Comparison of ENCODE assay signal across 11 cellular contexts in the genomic region with DNA sequence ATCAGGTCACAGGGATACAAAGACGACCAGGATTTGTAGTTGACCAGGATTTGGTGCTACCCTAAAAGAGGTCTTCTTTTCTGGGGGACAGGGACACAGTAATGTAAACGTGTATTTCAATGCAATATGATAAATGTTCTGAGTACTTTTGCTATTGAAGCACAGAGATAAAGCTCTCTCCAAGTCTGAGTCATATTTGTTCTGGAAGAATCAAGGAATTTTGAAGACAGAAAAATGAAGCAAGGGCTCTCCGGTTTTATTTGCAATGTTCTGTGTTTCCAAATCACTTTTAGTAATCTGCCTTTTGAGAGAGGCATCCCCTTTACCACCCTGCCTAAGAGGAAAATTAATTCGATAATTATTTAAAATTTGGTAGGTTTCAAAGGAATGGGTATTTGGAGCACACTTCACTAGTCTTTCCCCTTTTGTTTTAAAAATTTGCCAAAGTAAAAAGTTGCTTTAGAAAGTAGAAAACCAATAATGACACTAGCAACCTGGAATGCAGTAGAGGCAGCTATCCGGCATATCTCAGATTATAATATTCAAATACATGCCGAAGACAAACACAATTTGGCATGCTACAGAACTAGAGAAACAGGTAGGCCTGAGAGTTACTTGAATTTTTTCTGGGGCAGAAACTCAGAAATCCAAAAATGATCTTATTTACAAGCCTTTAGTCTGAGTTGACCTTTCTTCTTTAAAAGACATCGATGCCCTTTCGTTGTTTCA.
DNase-seq lines count a peak whose midpoint lies in the region; ATAC-seq and TF ChIP-seq lines count a peak whose summit lies in the region.
"Had no signal": no experiment of that assay in that cellular context is flagged by ENCODE, and none has a peak within 500 bp of the region (broad histone marks: within the 10 kb centered on the region; RNA-seq: fewer than 3 reads in every experiment).

No MANE protein-coding gene starts in this region.

- no peak overlapping the region for H3K4me3 Mint-ChIP-seq in naive thymus-derived CD4-positive, alpha-beta T cell
- no peak overlapping the region for H3K4me3 Mint-ChIP-seq in natural killer cell treated with Interleukin-12 subunit alpha and Interleukin-12 subunit beta and Interleukin-15 and Interleukin-18, amount 100 ng/mL, for 72 hours
- no peak overlapping the region for H3K4me3 Mint-ChIP-seq in immature natural killer cell
- H3K4me3 Mint-ChIP-seq: activated CD4-positive, alpha-beta memory T cell treated with anti-CD3 and anti-CD28 coated beads, Interleukin-2, amount 10 ng/mL, durations not matched to agents 7 days and 5 days had no signal

- H3K4me3 ChIP-seq in SK-N-MC (0 out of 2 replicates have a peak overlapping the region, but pooled peaks have one; percentile 22), fibroblast of lung (replicated peaks in 1 of 4; ENCODE audit: control extremely low read depth in 1 of 4, insufficient read depth in 1 of 4, low read depth in 3 of 4, low read length in 4 of 4) (no peak overlapping the region)
- no peak overlapping the region for H3K4me3 ChIP-seq in naive thymus-derived CD4-positive, alpha-beta T cell (ENCODE audit: low read length)
- H3K4me3 ChIP-seq: MG63, SJSA1 had no signal

- H3K4me1 ChIP-seq in fibroblast of lung (ENCODE audit: control insufficient read depth, extremely low read depth, insufficient read depth, low read length): peaks cover 10% of the 10 kb centered on the region
- no peaks in the 10 kb centered on the region for H3K4me1 ChIP-seq in naive thymus-derived CD4-positive, alpha-beta T cell (ENCODE audit: control insufficient read depth in 2 of 2, insufficient read depth in 2 of 2, low read length in 2 of 2)

- no peaks in the 10 kb centered on the region for H3K9me3 Mint-ChIP-seq in naive thymus-derived CD4-positive, alpha-beta T cell
- H3K9me3 Mint-ChIP-seq in natural killer cell treated with Interleukin-12 subunit alpha and Interleukin-12 subunit beta and Interleukin-15 and Interleukin-18, amount 100 ng/mL, for 72 hours: no peaks in the 10 kb centered on the region
- H3K9me3 Mint-ChIP-seq in immature natural killer cell: no peaks in the 10 kb centered on the region
- H3K9me3 Mint-ChIP-seq: activated CD4-positive, alpha-beta memory T cell treated with anti-CD3 and anti-CD28 coated beads, Interleukin-2, amount 10 ng/mL, durations not matched to agents 7 days and 5 days had no signal

- POLR2A ChIA-PET in naive thymus-derived CD4-positive, alpha-beta T cell (lab: Charles Lee): no interaction called here

- H3K4me1 Mint-ChIP-seq in naive thymus-derived CD4-positive, alpha-beta T cell: peaks cover 0 to 6% (median 0%) of the 10 kb centered on the region in 7 donors
- H3K4me1 Mint-ChIP-seq in natural killer cell treated with Interleukin-12 subunit alpha and Interleukin-12 subunit beta and Interleukin-15 and Interleukin-18, amount 100 ng/mL, for 72 hours (ENCODE audit: low read depth in 2 of 2): peaks cover 7 to 17% of the 10 kb centered on the region in 2 donors
- H3K4me1 Mint-ChIP-seq in immature natural killer cell: no peaks in the 10 kb centered on the region

- no peaks in the 10 kb centered on the region for H4K20me1 ChIP-seq in fibroblast of lung (ENCODE audit: control insufficient read depth, extremely low read depth, insufficient read depth, low read length)

- TF ChIP-seq CTCF in fibroblast of lung (conservative IDR thresholded peaks at IDR 0.05 in 1 of 2, IDR thresholded peaks at IDR 0.05 in 1 of 2; ENCODE audit: low read depth in 1 of 2, low read length in 2 of 2): no peak

- H3K9ac ChIP-seq in SK-N-MC (ENCODE audit: insufficient read length): peak overlapping the region; percentile 6
- no peak overlapping the region for H3K9ac ChIP-seq in fibroblast of lung (ENCODE audit: insufficient read depth, low read length)

- H3K36me3 ChIP-seq in SK-N-MC (ENCODE audit: insufficient read depth, low read length) (no peaks in the 10 kb centered on the region), fibroblast of lung (ENCODE audit: control insufficient read depth, insufficient read depth, low read length) (no peaks in the 10 kb centered on the region)
- no peaks in the 10 kb centered on the region for H3K36me3 ChIP-seq in naive thymus-derived CD4-positive, alpha-beta T cell (ENCODE audit: control insufficient read depth in 2 of 3, insufficient read depth in 3 of 3, low read length in 3 of 3)
- H3K36me3 ChIP-seq: MG63, SJSA1 had no signal

- H2AFZ ChIP-seq in fibroblast of lung (ENCODE audit: low read length): no peak overlapping the region

- H3K27me3 ChIP-seq in fibroblast of lung (ENCODE audit: control insufficient read depth, insufficient read depth, low read length): no peaks in the 10 kb centered on the region
- no peaks in the 10 kb centered on the region for H3K27me3 ChIP-seq in naive thymus-derived CD4-positive, alpha-beta T cell (ENCODE audit: control insufficient read depth in 2 of 2, insufficient read depth in 2 of 2, low read length in 2 of 2)
- H3K27me3 ChIP-seq: MG63, SJSA1 had no signal

- H3K9me3 ChIP-seq in SK-N-MC (ENCODE audit: low read depth, low read length): no peaks in the 10 kb centered on the region
- H3K9me3 ChIP-seq in fibroblast of lung (ENCODE audit: control insufficient read depth, insufficient read depth, low read depth, low read length): no peaks in the 10 kb centered on the region
- H3K9me3 ChIP-seq in naive thymus-derived CD4-positive, alpha-beta T cell (ENCODE audit: control insufficient read depth in 2 of 3, low read length in 3 of 3): no peaks in the 10 kb centered on the region
- H3K9me3 ChIP-seq: MG63, SJSA1 had no signal

- H3K27ac ChIP-seq in SK-N-MC (peak overlapping the region; percentile 44; the same call in 1 of the 2 replicates), fibroblast of lung (ENCODE audit: insufficient read depth, low read length) (no peak overlapping the region)
- no peak overlapping the region for H3K27ac ChIP-seq in naive thymus-derived CD4-positive, alpha-beta T cell (ENCODE audit: low read depth, low read length)
- H3K27ac ChIP-seq: SJSA1 had no signal

- H3K27ac Mint-ChIP-seq in naive thymus-derived CD4-positive, alpha-beta T cell: no peak overlapping the region
- H3K27ac Mint-ChIP-seq in natural killer cell treated with Interleukin-12 subunit alpha and Interleukin-12 subunit beta and Interleukin-15 and Interleukin-18, amount 100 ng/mL, for 72 hours: no peak overlapping the region
- no peak overlapping the region for H3K27ac Mint-ChIP-seq in immature natural killer cell
- H3K27ac Mint-ChIP-seq: activated CD4-positive, alpha-beta memory T cell treated with anti-CD3 and anti-CD28 coated beads, Interleukin-2, amount 10 ng/mL, durations not matched to agents 7 days and 5 days had no signal

- no peak overlapping the region for H3K4me2 ChIP-seq in fibroblast of lung (ENCODE audit: extremely low read depth, insufficient read depth, low read length)

- H3K79me2 ChIP-seq in fibroblast of lung (ENCODE audit: control insufficient read depth, insufficient read depth, low read length): no peaks in the 10 kb centered on the region

- CTCF ChIA-PET in naive thymus-derived CD4-positive, alpha-beta T cell (lab: Charles Lee): interaction anchor here (1.0 to 1.7 kb wide), 5 partner anchors 9 to 485 kb away, joined by 3 to 5 read pairs (median 4); no protein-coding TSS in a partner anchor

- peaks cover 0 to 10% (median 0%) of the 10 kb centered on the region in 5 donors for H3K27me3 Mint-ChIP-seq in naive thymus-derived CD4-positive, alpha-beta T cell
- peaks cover under 1 to 3% of the 10 kb centered on the region in 2 donors for H3K27me3 Mint-ChIP-seq in natural killer cell treated with Interleukin-12 subunit alpha and Interleukin-12 subunit beta and Interleukin-15 and Interleukin-18, amount 100 ng/mL, for 72 hours
- H3K27me3 Mint-ChIP-seq in immature natural killer cell (ENCODE audit: low read depth in 3 of 3): peaks cover 0 to 5% (median 1%) of the 10 kb centered on the region in 3 donors

- no peaks in the 10 kb centered on the region for H3K36me3 Mint-ChIP-seq in naive thymus-derived CD4-positive, alpha-beta T cell
- H3K36me3 Mint-ChIP-seq in natural killer cell treated with Interleukin-12 subunit alpha and Interleukin-12 subunit beta and Interleukin-15 and Interleukin-18, amount 100 ng/mL, for 72 hours: no peaks in the 10 kb centered on the region
- no peaks in the 10 kb centered on the region for H3K36me3 Mint-ChIP-seq in immature natural killer cell

- DNase-seq in ELR (ENCODE audit: low read depth) (peak; percentile 27), SK-N-MC (ENCODE audit: low read depth, low spot score) (no peak), fibroblast of lung (ENCODE audit: low read depth in 2 of 2) (peak; percentile 48 to 67), sciatic nerve (ENCODE audit: low spot score) (no peak), immature natural killer cell (no peak)
- no peak for DNase-seq in naive thymus-derived CD4-positive, alpha-beta T cell
- no peak for DNase-seq in natural killer cell treated with Interleukin-12 subunit alpha and Interleukin-12 subunit beta and Interleukin-15 and Interleukin-18, amount 100 ng/mL, for 72 hours (ENCODE audit: low spot score)

- ATAC-seq in sciatic nerve (peak; percentile 52), GM19035 (IDR thresholded peaks at IDR 0.05; ENCODE audit: unreplicated experiment) (no peak)
- no peak for ATAC-seq in naive thymus-derived CD4-positive, alpha-beta T cell
- ATAC-seq in natural killer cell treated with Interleukin-12 subunit alpha and Interleukin-12 subunit beta and Interleukin-15 and Interleukin-18, amount 100 ng/mL, for 72 hours: no peak

- intact Hi-C loops in sciatic nerve (cut with DNase I): no loop called here
- intact Hi-C loops in naive thymus-derived CD4-positive, alpha-beta T cell (cut with micrococcal nuclease): loop anchor here (1.0 to 5.0 kb wide), 3 partner anchors 476 to 660 kb away; no protein-coding TSS in a partner anchor

Comparison
In these comparisons a context has a peak if more than half of its experiments do, and no peak if none do; other contexts are left out.
1. DNase-seq: peak in ELR (single experiment) and fibroblast of lung (2 of 2); none in SK-N-MC (single experiment), sciatic nerve (single experiment), naive thymus-derived CD4-positive, alpha-beta T cell (0 of 9), natural killer cell treated with Interleukin-12 subunit alpha and Interleukin-12 subunit beta and Interleukin-15 and Interleukin-18, amount 100 ng/mL, for 72 hours (single experiment) and immature natural killer cell (0 of 3).